Comparison of ENCODE assay signal across 7 cellular contexts in genomic region chr9:122930541-122930932, GRCh38. TPM values are rescaled to one million over a fixed set of nuclear protein-coding genes. Genes with fewer than 3 reads are reported as not detected.
DNase-seq lines count a peak whose midpoint lies in the region; FAIRE-seq and TF ChIP-seq lines count a peak whose summit lies in the region.
"Had no signal": no experiment of that assay in that cellular context is flagged by ENCODE, and none has a peak within 500 bp of the region (broad histone marks: within the 10 kb centered on the region; RNA-seq: fewer than 3 reads in every experiment).

No MANE protein-coding gene starts in this region.

- H3K4me3 ChIP-seq in LNCaP clone FGC (ENCODE audit: low read depth, low read length): peak overlapping the region; percentile 76
- H3K4me3 ChIP-seq in fibroblast of mammary gland (ENCODE audit: control insufficient read depth, low read depth, low read length): peak overlapping the region; percentile 96

- TF ChIP-seq CTCF in LNCaP clone FGC (IDR thresholded peaks at IDR 0.05; ENCODE audit: control insufficient read depth, extremely low read depth, insufficient read depth) (no peak), fibroblast of mammary gland (conservative IDR thresholded peaks at IDR 0.05; ENCODE audit: control insufficient read depth, insufficient read depth, low read depth, low read length) (no peak)

- no peak for FAIRE-seq in GM12892 (lab: Jason Lieb, UNC)

- DNase-seq in LNCaP clone FGC (ENCODE audit: low read depth) (no peak), fibroblast of mammary gland (ENCODE audit: low read depth) (no peak), superior temporal gyrus (ENCODE audit: extremely low spot score) (peak; percentile 18), GM12892 (ENCODE audit: insufficient read length) (no peak)
- no peak for DNase-seq in stimulated activated CD4-positive, alpha-beta T cell treated with anti-CD3 and anti-CD28 coated beads, Interleukin-1b, Interleukin-23, amount 100 ng/mL, for 48 hours
- no peak for DNase-seq in stimulated activated CD4-positive, alpha-beta T cell treated with anti-CD3 and anti-CD28 coated beads, Interleukin-2, amount 100 ng/mL, for 48 hours
- DNase-seq: activated T-cell treated with anti-CD3 and anti-CD28 coated beads, Interleukin-2, amount 50 U/mL, for 72 hours had no signal

- TF ChIP-seq POLR2A in GM12892 (IDR thresholded peaks at IDR 0.05; ENCODE audit: low read depth, low read length): no peak

RNA-seq across cellular contexts. Expression of gene ZBTB26, which starts 0.8 kb away (rescaled TPM):
- 7.3 TPM for polyA plus RNA-seq in GM12892 (2012; ENCODE audit: missing spikeins)

RNA-seq across cellular contexts. Expression of gene RABGAP1, which starts 10.3 kb away (rescaled TPM):
- polyA plus RNA-seq in GM12892 (2012; ENCODE audit: missing spikeins): 13.2 TPM

RNA-seq across cellular contexts. Expression of gene ZBTB6, which starts 17.4 kb away (rescaled TPM):
- polyA plus RNA-seq in GM12892 (2012; ENCODE audit: missing spikeins): 5.7 TPM

RNA-seq across cellular contexts. Expression of gene RC3H2, which starts 25.4 kb away (rescaled TPM):
- polyA plus RNA-seq in GM12892 (2012; ENCODE audit: missing spikeins): 11.6 TPM
